In the genomic region with DNA sequence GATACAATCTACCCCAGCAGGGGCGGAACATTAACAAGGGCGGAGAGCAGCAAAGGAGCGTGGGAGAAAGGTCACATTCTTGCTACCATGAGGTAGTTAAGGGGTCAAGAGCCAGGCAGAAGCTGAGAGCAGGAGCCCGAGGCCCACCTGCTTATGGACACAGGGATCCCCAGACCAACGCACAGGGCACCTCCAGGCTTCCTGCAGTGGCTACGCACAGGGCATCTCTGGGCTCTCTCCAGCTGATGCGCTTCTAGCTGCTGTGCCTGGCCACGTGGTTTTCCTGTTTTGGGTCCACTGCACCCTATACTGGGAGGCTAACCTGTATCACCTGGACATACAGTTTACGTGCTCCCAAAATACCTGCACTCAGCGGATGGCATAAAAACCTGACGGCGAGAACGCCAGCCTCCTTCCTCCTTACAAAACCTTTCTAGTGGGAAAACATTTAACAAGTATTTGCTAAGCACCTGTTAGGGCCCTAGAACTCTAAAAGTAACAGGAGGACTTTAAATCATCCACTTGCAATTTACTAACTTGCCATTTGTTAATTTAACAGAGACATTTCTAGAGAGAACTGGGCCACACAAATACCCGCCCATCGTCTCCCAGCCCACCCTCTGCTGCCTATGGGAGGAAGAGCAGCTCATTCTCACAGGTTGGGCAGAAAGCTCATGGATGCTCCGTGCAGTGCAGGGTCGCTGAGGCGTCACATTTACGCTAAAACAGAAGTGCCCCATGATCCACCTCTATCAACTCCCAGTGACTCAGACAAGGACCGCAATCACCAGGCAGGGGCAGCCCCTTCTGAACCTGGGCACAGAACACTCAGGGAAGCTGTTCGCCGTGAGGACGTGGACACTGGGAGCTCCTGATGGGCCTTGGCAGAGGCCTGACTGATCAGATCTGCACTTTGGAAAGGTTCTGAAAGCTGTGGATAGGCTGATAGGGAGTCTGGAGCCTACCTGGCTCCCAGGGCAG, we compare ENCODE assay signal across 9 cellular contexts.
DNase-seq lines count a peak whose midpoint lies in the region; ATAC-seq and TF ChIP-seq lines count a peak whose summit lies in the region.
"Had no signal": no experiment of that assay in that cellular context is flagged by ENCODE, and none has a peak within 500 bp of the region (broad histone marks: within the 10 kb centered on the region; RNA-seq: fewer than 3 reads in every experiment).

No MANE protein-coding gene starts in this region.

- H3K9me3 ChIP-seq in A673 (ENCODE audit: low read depth, low read length, poor library complexity, severe bottlenecking): no peaks in the 10 kb centered on the region

- H3K4me1 Mint-ChIP-seq in dendritic cell treated with granulocyte-macrophage colony-stimulating factor and Interleukin-4, amounts not matched to agents 40 ng/mL and 50 ng/mL, for 4 days (ENCODE audit: low read depth): peaks cover 38% of the 10 kb centered on the region
- peaks cover 19% of the 10 kb centered on the region for H3K4me1 Mint-ChIP-seq in mesothelial cell of epicardium

- no peak overlapping the region for H3K27ac ChIP-seq in A673 (ENCODE audit: low read depth, low read length, poor library complexity, severe bottlenecking)
- H3K27ac ChIP-seq: epithelial cell of prostate had no signal

- peaks cover 27% of the 10 kb centered on the region for H3K4me1 ChIP-seq in A673 (ENCODE audit: insufficient read depth, low read length, poor library complexity, severe bottlenecking)

- no peaks in the 10 kb centered on the region for H3K36me3 ChIP-seq in A673 (ENCODE audit: insufficient read depth, low read length, poor library complexity, severe bottlenecking)

- BruUV-seq in A673 (replicated peaks; lab: Mats Ljungman, UMichigan): no TSS peak

- no peak overlapping the region for H3K4me3 ChIP-seq in A673 (ENCODE audit: low read depth, low read length, poor library complexity, severe bottlenecking)

- H3K9me3 Mint-ChIP-seq in dendritic cell treated with granulocyte-macrophage colony-stimulating factor and Interleukin-4, amounts not matched to agents 40 ng/mL and 50 ng/mL, for 4 days: no peaks in the 10 kb centered on the region
- H3K9me3 Mint-ChIP-seq in mesothelial cell of epicardium: no peaks in the 10 kb centered on the region

- CTCF ChIA-PET in A673 (lab: Charles Lee): no interaction called here

- DNase-seq in T-helper 1 cell: peak in 3 of 5 donors; percentile 36 to 68 (median 36)
- DNase-seq in stimulated activated CD4-positive, alpha-beta T cell treated with anti-CD3 and anti-CD28 coated beads, Interleukin-1b, Interleukin-23, amount 100 ng/mL, for 4 hours (ENCODE audit: low read depth in 2 of 2): peak; percentile 38 to 50
- no peak for DNase-seq in mesothelial cell of epicardium (ENCODE audit: low spot score in 2 of 2, unreplicated experiment in 2 of 2)
- DNase-seq in A673 (ENCODE audit: low spot score): no peak
- DNase-seq in cerebellar cortex (ENCODE audit: low spot score): no peak

- peak overlapping the region; percentile 14 for H3K27ac Mint-ChIP-seq in dendritic cell treated with granulocyte-macrophage colony-stimulating factor and Interleukin-4, amounts not matched to agents 40 ng/mL and 50 ng/mL, for 4 days
- no peak overlapping the region for H3K27ac Mint-ChIP-seq in mesothelial cell of epicardium

- H3K27me3 ChIP-seq in A673 (replicated peaks; ENCODE audit: insufficient read depth, low read depth, low read length, poor library complexity): no peaks in the 10 kb centered on the region

- no peak overlapping the region for H3K4me3 Mint-ChIP-seq in dendritic cell treated with granulocyte-macrophage colony-stimulating factor and Interleukin-4, amounts not matched to agents 40 ng/mL and 50 ng/mL, for 4 days
- H3K4me3 Mint-ChIP-seq in mesothelial cell of epicardium: no peak overlapping the region

- TF ChIP-seq CTCF in mesothelial cell of epicardium (IDR thresholded peaks at IDR 0.05; ENCODE audit: unreplicated experiment) (no peak), A673 (conservative IDR thresholded peaks at IDR 0.05; ENCODE audit: low read depth, low read length) (no peak)

- POLR2A ChIA-PET in A673 (lab: Charles Lee; ENCODE audit: low non-redundant PET): no interaction called here

- H3K27me3 Mint-ChIP-seq in dendritic cell treated with granulocyte-macrophage colony-stimulating factor and Interleukin-4, amounts not matched to agents 40 ng/mL and 50 ng/mL, for 4 days: no peaks in the 10 kb centered on the region
- no peaks in the 10 kb centered on the region for H3K27me3 Mint-ChIP-seq in mesothelial cell of epicardium (ENCODE audit: low read depth)

- H3K36me3 Mint-ChIP-seq in dendritic cell treated with granulocyte-macrophage colony-stimulating factor and Interleukin-4, amounts not matched to agents 40 ng/mL and 50 ng/mL, for 4 days (ENCODE audit: low read depth): no peaks in the 10 kb centered on the region
- no peaks in the 10 kb centered on the region for H3K36me3 Mint-ChIP-seq in mesothelial cell of epicardium

- intact Hi-C loops in dendritic cell treated with granulocyte-macrophage colony-stimulating factor and Interleukin-4, amounts not matched to agents 40 ng/mL and 50 ng/mL, for 4 days (cut with micrococcal nuclease): no loop called here
- intact Hi-C loops in A673 (cut with micrococcal nuclease; ENCODE audit: unreplicated experiment): no loop called here

- peak; percentile 39 for ATAC-seq in GM21367 (IDR thresholded peaks at IDR 0.05; ENCODE audit: unreplicated experiment)
- no peak for ATAC-seq in GM18498 (IDR thresholded peaks at IDR 0.05; ENCODE audit: unreplicated experiment)

Comparison
In these comparisons a context has a peak if more than half of its experiments do, and no peak if none do; other contexts are left out.
1. DNase-seq: peak in T-helper 1 cell (3 of 5) and stimulated activated CD4-positive, alpha-beta T cell treated with anti-CD3 and anti-CD28 coated beads, Interleukin-1b, Interleukin-23, amount 100 ng/mL, for 4 hours (2 of 2); none in mesothelial cell of epicardium (0 of 2), A673 (single experiment) and cerebellar cortex (single experiment).